Comparison of ENCODE assay signal across 2 cellular contexts in the genomic region with DNA sequence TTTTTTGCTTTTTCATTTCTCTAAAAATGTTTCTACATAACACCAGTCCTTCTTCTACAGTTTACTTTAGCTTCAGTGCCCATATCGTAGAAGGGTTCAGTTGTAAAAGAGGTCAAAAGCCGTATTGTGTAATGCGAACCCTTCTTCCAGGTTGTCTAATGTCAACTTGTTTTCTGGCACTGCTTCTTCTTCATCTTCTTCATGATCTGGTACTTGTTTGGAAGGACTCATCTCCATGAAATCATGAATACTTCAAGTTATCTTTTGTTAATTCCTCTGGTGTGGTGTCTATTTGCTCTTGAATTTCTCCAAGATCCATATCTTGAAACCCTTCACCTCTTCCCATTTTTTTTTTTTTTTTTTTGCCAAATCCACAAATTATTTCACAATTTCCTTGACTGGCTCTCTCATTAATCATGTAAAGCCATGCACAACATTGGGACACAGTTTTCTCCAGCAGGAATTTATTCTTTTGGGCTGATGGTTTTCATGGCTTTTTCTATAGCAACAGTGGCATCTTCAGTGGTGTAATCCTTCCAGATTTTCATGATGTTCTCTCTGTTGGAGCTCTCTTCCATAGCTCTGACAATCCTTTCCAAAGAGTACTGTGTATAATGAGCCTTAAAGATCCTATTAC.
A peak's percentile ranks its signal among the peaks of the same experiment; 100 is the strongest.
TF ChIP-seq lines count a peak whose summit lies in the region.

No MANE protein-coding gene starts in this region.

TF ChIP-seq in K562, 482 proteins besides CTCF, POLR2A, EP300 and RAD21 (continued from another document):
- TF ChIP-seq GABPB2 (CRISPR knock-in tag; conservative IDR thresholded peaks at IDR 0.05): 0 out of 2 replicates have a peak, but pooled peaks have one; percentile 39

TF ChIP-seq in HepG2, 621 proteins besides CTCF, POLR2A, EP300 and RAD21 (continued from another document):
- TF ChIP-seq DRAP1 (CRISPR knock-in tag; IDR thresholded peaks at IDR 0.05) (no peak), JDP2 (CRISPR knock-in tag; IDR thresholded peaks at IDR 0.05; ENCODE audit: borderline replicate concordance) (no peak), ZNF343 (CRISPR knock-in tag; IDR thresholded peaks at IDR 0.05) (no peak), RNF2 (conservative IDR thresholded peaks at IDR 0.05; ENCODE audit: low read depth) (no peak), ATAD3A (CRISPR knock-in tag; IDR thresholded peaks at IDR 0.05) (no peak), CEBPB (IDR thresholded peaks at IDR 0.05; ENCODE audit: borderline replicate concordance, low read depth, low read length) (peak; percentile 23; the same call in 1 of the 2 replicates), ZNF652 (CRISPR knock-in tag; IDR thresholded peaks at IDR 0.05; ENCODE audit: borderline replicate concordance, low read depth) (no peak), ZMYM4 (CRISPR knock-in tag; IDR thresholded peaks at IDR 0.05) (no peak)
- TF ChIP-seq, protein P1, sequence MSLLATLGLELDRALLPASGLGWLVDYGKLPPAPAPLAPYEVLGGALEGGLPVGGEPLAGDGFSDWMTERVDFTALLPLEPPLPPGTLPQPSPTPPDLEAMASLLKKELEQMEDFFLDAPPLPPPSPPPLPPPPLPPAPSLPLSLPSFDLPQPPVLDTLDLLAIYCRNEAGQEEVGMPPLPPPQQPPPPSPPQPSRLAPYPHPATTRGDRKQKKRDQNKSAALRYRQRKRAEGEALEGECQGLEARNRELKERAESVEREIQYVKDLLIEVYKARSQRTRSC (CRISPR knock-in tag; IDR thresholded peaks at IDR 0.05; ENCODE audit: low read depth): no peak
